ENCODE assay signal across 29 cellular contexts in the genomic region with DNA sequence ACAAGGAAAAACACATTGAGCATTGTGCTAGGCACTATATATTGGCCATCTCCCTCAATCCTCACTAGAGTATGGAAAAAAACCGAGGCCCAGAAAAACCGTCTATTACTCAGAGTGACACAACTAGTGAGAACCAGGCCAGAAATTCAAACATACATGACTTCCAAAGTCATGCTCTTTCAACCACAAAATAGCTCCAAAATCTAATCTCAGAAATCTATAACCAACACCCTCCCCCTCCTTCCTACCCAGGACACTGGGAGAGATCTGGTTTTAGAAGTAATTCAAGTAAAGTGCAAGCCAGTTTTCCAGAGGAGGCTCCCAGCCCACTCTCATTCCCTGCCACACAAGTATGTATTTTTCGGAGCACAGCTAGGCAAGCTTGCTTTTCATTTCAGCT. TPM values are rescaled to one million over a fixed set of nuclear protein-coding genes. Genes with fewer than 3 reads are reported as not detected.
"Had no signal": no experiment of that assay in that cellular context is flagged by ENCODE, and none has a peak within 500 bp of the region (broad histone marks: within the 10 kb centered on the region; RNA-seq: fewer than 3 reads in every experiment).

No MANE protein-coding gene starts in this region.

- ATAC-seq: activated CD4-positive, CD25-positive, alpha-beta regulatory T cell treated with anti-CD3 and anti-CD28 coated beads, Interleukin-2, amount 50 U/mL, for 24 hours; activated CD8-positive, alpha-beta memory T cell treated with anti-CD3 and anti-CD28 coated beads, Interleukin-2, amount 10 ng/mL, durations not matched to agents 7 days and 5 days; activated CD8-positive, alpha-beta T cell treated with anti-CD3 and anti-CD28 coated beads for 36 hours; activated naive CD8-positive, alpha-beta T cell treated with anti-CD3 and anti-CD28 coated beads, Interleukin-2, amount 50 U/mL, for 24 hours; effector memory CD8-positive, alpha-beta T cell; heart left ventricle; pancreas; psoas muscle; right cardiac atrium; stimulated activated naive CD8-positive, alpha-beta T cell treated with anti-CD3 and anti-CD28 coated beads, Interleukin-15, amount 100 ng/mL, for 72 hours; T-cell had no signal

- H3K9me3 Mint-ChIP-seq: activated CD4-positive, alpha-beta T cell treated with anti-CD3 and anti-CD28 coated beads, Interleukin-2, amount 10 ng/mL, durations not matched to agents 7 days and 5 days; activated CD8-positive, alpha-beta T cell treated with anti-CD3 and anti-CD28 coated beads for 36 hours; activated naive CD8-positive, alpha-beta T cell treated with anti-CD3 and anti-CD28 coated beads, Interleukin-2, amount 50 U/mL, for 24 hours; effector memory CD8-positive, alpha-beta T cell; nephron; stimulated activated naive CD8-positive, alpha-beta T cell treated with anti-CD3 and anti-CD28 coated beads, Interleukin-15, amount 100 ng/mL, for 72 hours; T-cell; T-helper 2 cell treated with Interferon-gamma antibody and Interleukin-4, amounts not matched to agents 5 μg/mL and 100 μg/mL, for 36 hours had no signal

- H3K27me3 Mint-ChIP-seq: activated CD4-positive, alpha-beta T cell treated with anti-CD3 and anti-CD28 coated beads, Interleukin-2, amount 10 ng/mL, durations not matched to agents 7 days and 5 days; activated naive CD8-positive, alpha-beta T cell treated with anti-CD3 and anti-CD28 coated beads, Interleukin-2, amount 50 U/mL, for 24 hours; stimulated activated naive CD8-positive, alpha-beta T cell treated with anti-CD3 and anti-CD28 coated beads, Interleukin-15, amount 100 ng/mL, for 72 hours had no signal

- H3K27ac ChIP-seq: esophagus muscularis mucosa, heart left ventricle, pancreas, psoas muscle, suprapubic skin, transverse colon, uterus, VCaP had no signal

- H3K4me1 ChIP-seq: pancreas, psoas muscle, suprapubic skin, uterus had no signal

- H3K4me3 ChIP-seq: esophagus muscularis mucosa, heart left ventricle, pancreas, psoas muscle, suprapubic skin, transverse colon, uterus had no signal

- H3K9me3 ChIP-seq: esophagus muscularis mucosa, heart left ventricle, pancreas, psoas muscle, suprapubic skin, transverse colon, uterus had no signal

- H3K4me1 Mint-ChIP-seq: activated CD4-positive, alpha-beta T cell treated with anti-CD3 and anti-CD28 coated beads, Interleukin-2, amount 10 ng/mL, durations not matched to agents 7 days and 5 days; activated CD8-positive, alpha-beta memory T cell treated with anti-CD3 and anti-CD28 coated beads, Interleukin-2, amount 10 ng/mL, durations not matched to agents 7 days and 5 days; stimulated activated naive CD8-positive, alpha-beta T cell treated with anti-CD3 and anti-CD28 coated beads, Interleukin-15, amount 100 ng/mL, for 72 hours had no signal

- H3K36me3 Mint-ChIP-seq: activated CD8-positive, alpha-beta memory T cell treated with anti-CD3 and anti-CD28 coated beads, Interleukin-2, amount 10 ng/mL, durations not matched to agents 7 days and 5 days; T-cell had no signal

- FAIRE-seq: islet of Langerhans, pancreas had no signal

- DNase-seq: activated CD4-positive, alpha-beta T cell treated with anti-CD3 and anti-CD28 coated beads, Interleukin-2, amount 10 ng/mL, durations not matched to agents 7 days and 5 days; activated CD8-positive, alpha-beta memory T cell treated with anti-CD3 and anti-CD28 coated beads, Interleukin-2, amount 10 ng/mL, durations not matched to agents 7 days and 5 days; activated CD8-positive, alpha-beta T cell treated with anti-CD3 and anti-CD28 coated beads for 36 hours; activated gamma-delta T cell; activated naive CD4-positive, alpha-beta T cell treated with anti-CD3 and anti-CD28 coated beads, Interleukin-2, amount 50 U/mL, for 16 hours; activated naive CD8-positive, alpha-beta T cell treated with anti-CD3 and anti-CD28 coated beads, Interleukin-2, amount 50 U/mL, for 24 hours; activated T-cell treated with anti-CD3 and anti-CD28 coated beads for 4 hours; anterior cingulate cortex; central memory CD4-positive, alpha-beta T cell; effector memory CD8-positive, alpha-beta T cell; heart left ventricle; left cardiac atrium; midbrain; pancreas; psoas muscle; right cardiac atrium; stimulated activated CD4-positive, alpha-beta T cell treated with anti-CD3 and anti-CD28 coated beads, Interleukin-12 subunit alpha, Interleukin-12 subunit beta, amount 100 ng/mL, for 4 hours; stimulated activated CD4-positive, alpha-beta T cell treated with anti-CD3 and anti-CD28 coated beads, Interleukin-4, amount 100 ng/mL, for 4 hours; stimulated activated naive CD8-positive, alpha-beta T cell treated with anti-CD3 and anti-CD28 coated beads, Interleukin-15, amount 100 ng/mL, for 72 hours; T-cell; transverse colon; uterus had no signal

- H3K36me3 ChIP-seq: esophagus muscularis mucosa, heart left ventricle, pancreas, suprapubic skin, transverse colon, uterus had no signal

- H3K27ac Mint-ChIP-seq: activated CD4-positive, alpha-beta T cell treated with anti-CD3 and anti-CD28 coated beads, Interleukin-2, amount 10 ng/mL, durations not matched to agents 7 days and 5 days; activated CD8-positive, alpha-beta memory T cell treated with anti-CD3 and anti-CD28 coated beads, Interleukin-2, amount 10 ng/mL, durations not matched to agents 7 days and 5 days; activated CD8-positive, alpha-beta T cell treated with anti-CD3 and anti-CD28 coated beads for 36 hours; activated naive CD8-positive, alpha-beta T cell treated with anti-CD3 and anti-CD28 coated beads, Interleukin-2, amount 50 U/mL, for 24 hours; effector memory CD8-positive, alpha-beta T cell; stimulated activated naive CD8-positive, alpha-beta T cell treated with anti-CD3 and anti-CD28 coated beads, Interleukin-15, amount 100 ng/mL, for 72 hours; T-cell; T-helper 2 cell treated with Interferon-gamma antibody and Interleukin-4, amounts not matched to agents 5 μg/mL and 100 μg/mL, for 36 hours had no signal

- H3K27me3 ChIP-seq: esophagus muscularis mucosa, heart left ventricle, pancreas, suprapubic skin, transverse colon, uterus had no signal

- H3K4me3 Mint-ChIP-seq: activated CD4-positive, alpha-beta T cell treated with anti-CD3 and anti-CD28 coated beads, Interleukin-2, amount 10 ng/mL, durations not matched to agents 7 days and 5 days; activated CD8-positive, alpha-beta memory T cell treated with anti-CD3 and anti-CD28 coated beads, Interleukin-2, amount 10 ng/mL, durations not matched to agents 7 days and 5 days; activated CD8-positive, alpha-beta T cell treated with anti-CD3 and anti-CD28 coated beads for 36 hours; activated naive CD8-positive, alpha-beta T cell treated with anti-CD3 and anti-CD28 coated beads, Interleukin-2, amount 50 U/mL, for 24 hours; effector memory CD8-positive, alpha-beta T cell; nephron; stimulated activated naive CD8-positive, alpha-beta T cell treated with anti-CD3 and anti-CD28 coated beads, Interleukin-15, amount 100 ng/mL, for 72 hours; T-cell; T-helper 2 cell treated with Interferon-gamma antibody and Interleukin-4, amounts not matched to agents 5 μg/mL and 100 μg/mL, for 36 hours had no signal

RNA-seq across cellular contexts. Expression of a gene that starts 7.6 kb away (rescaled TPM):
- total RNA-seq: activated CD4-positive, alpha-beta T cell treated with anti-CD3 and anti-CD28 coated beads, Interleukin-2, amount 10 ng/mL, durations not matched to agents 7 days and 5 days; activated CD8-positive, alpha-beta T cell treated with anti-CD3 and anti-CD28 coated beads for 36 hours had no signal
